Comparison of ENCODE assay signal across 24 cellular contexts in the genomic region with DNA sequence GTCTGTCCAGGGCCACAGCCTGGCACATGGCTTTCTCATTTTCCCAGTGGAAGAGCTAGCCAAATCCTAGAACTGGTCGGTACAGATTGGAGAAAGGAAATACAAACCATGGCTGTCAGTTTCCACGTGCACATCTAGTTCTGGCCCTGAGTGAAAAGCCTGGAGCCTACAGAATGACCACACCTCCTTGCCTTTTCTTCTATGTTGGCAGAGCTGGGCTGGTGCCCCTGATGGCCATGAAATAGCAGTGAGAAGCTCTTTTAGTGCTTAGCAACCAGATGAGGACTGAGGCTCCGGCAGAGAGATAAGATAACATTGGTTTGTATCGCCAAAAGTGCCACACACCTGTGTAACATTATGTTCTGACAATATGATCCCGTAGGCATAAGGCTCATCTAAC. TPM values are rescaled to one million over a fixed set of nuclear protein-coding genes. Genes with fewer than 3 reads are reported as not detected.
DNase-seq lines count a peak whose midpoint lies in the region; ATAC-seq, FAIRE-seq and TF ChIP-seq lines count a peak whose summit lies in the region.
"Had no signal": no experiment of that assay in that cellular context is flagged by ENCODE, and none has a peak within 500 bp of the region (broad histone marks: within the 10 kb centered on the region; RNA-seq: fewer than 3 reads in every experiment).

No MANE protein-coding gene starts in this region.

- DNase-seq in NCI-H2196 (lab: John Stamatoyannopoulos, UW; ENCODE audit: unreplicated experiment) (peak; percentile 46), NCI-H2196 treated with DMSO at 0.1 percent for 48 hours (lab: John Stamatoyannopoulos, UW; ENCODE audit: unreplicated experiment) (no peak), body of pancreas (peak in 2 of 4 donors; percentile 54 to 58), heart right ventricle (no peak), small intestine (peak; percentile 45), NCI-H1105 (lab: John Stamatoyannopoulos, UW) (no peak)
- DNase-seq: activated effector memory CD4-positive, alpha-beta T cell treated with anti-CD3 and anti-CD28 coated beads, Interleukin-2, amount 50 U/mL, for 16 hours; effector memory CD8-positive, alpha-beta T cell; H9; naive thymus-derived CD8-positive, alpha-beta T cell; NCI-H2081; posterior cingulate gyrus; stimulated activated CD4-positive, alpha-beta T cell treated with anti-CD3 and anti-CD28 coated beads, Interleukin-2, amount 100 ng/mL, for 48 hours; stomach; T-helper 2 cell had no signal

- TF ChIP-seq CTCF in body of pancreas (IDR thresholded peaks at IDR 0.05) (no peak), heart right ventricle (IDR thresholded peaks at IDR 0.05) (no peak)

- no peaks in the 10 kb centered on the region for H3K9me3 ChIP-seq in body of pancreas
- H3K9me3 ChIP-seq in heart right ventricle, result no peaks in the 10 kb centered on the region
- H3K9me3 ChIP-seq in small intestine (ENCODE audit: control insufficient read depth, low read depth), result no peaks in the 10 kb centered on the region
- H3K9me3 ChIP-seq: A549, SJSA1, stomach had no signal

- H3K27ac ChIP-seq in body of pancreas, result no peak overlapping the region
- H3K27ac ChIP-seq in heart right ventricle, result peak overlapping the region in 6 of 10 donors; percentile 5 to 69 (median 40)
- no peak overlapping the region for H3K27ac ChIP-seq in small intestine (ENCODE audit: low read depth in 1 of 2, low read length in 1 of 2)
- H3K27ac ChIP-seq: A549, SJSA1, VCaP had no signal

- no peaks in the 10 kb centered on the region for H3K27me3 ChIP-seq in body of pancreas
- no peaks in the 10 kb centered on the region for H3K27me3 ChIP-seq in heart right ventricle
- no peaks in the 10 kb centered on the region for H3K27me3 ChIP-seq in small intestine (ENCODE audit: control insufficient read depth in 2 of 2, insufficient read depth in 2 of 2, low read length in 2 of 2)
- H3K27me3 ChIP-seq: cardiac muscle cell, SJSA1, stomach had no signal

- no peak for FAIRE-seq in small intestine (lab: Jason Lieb, UNC)
- FAIRE-seq: A549, GM12891, islet of Langerhans, urothelium cell line had no signal

- TF ChIP-seq POLR2A in body of pancreas (IDR thresholded peaks at IDR 0.05), result no peak

- no peaks in the 10 kb centered on the region for H3K36me3 ChIP-seq in body of pancreas (replicated peaks in 1 of 2; ENCODE audit: insufficient read depth in 1 of 2, low read depth in 2 of 2)
- H3K36me3 ChIP-seq in heart right ventricle, result peaks cover 0 to 21% (median 8%) of the 10 kb centered on the region in 9 donors
- no peaks in the 10 kb centered on the region for H3K36me3 ChIP-seq in small intestine (ENCODE audit: control insufficient read depth in 2 of 2, insufficient read depth in 2 of 2, low read length in 2 of 2)
- H3K36me3 ChIP-seq: cardiac muscle cell, SJSA1 had no signal

- H3K4me3 ChIP-seq in body of pancreas, result no peak overlapping the region
- H3K4me3 ChIP-seq in heart right ventricle, result no peak overlapping the region
- no peak overlapping the region for H3K4me3 ChIP-seq in small intestine (ENCODE audit: low read depth in 1 of 2, low read length in 2 of 2)
- H3K4me3 ChIP-seq: A549, cardiac muscle cell, SJSA1, stomach had no signal

- intact Hi-C loops in body of pancreas (cut with DNase I), result no loop called here
- intact Hi-C loops in heart right ventricle (cut with DNase I), result no loop called here

- peak; percentile 33 for ATAC-seq in body of pancreas
- ATAC-seq in heart right ventricle, result peak in 6 of 8 donors; percentile 15 to 63 (median 48)
- ATAC-seq in HG02884 (IDR thresholded peaks at IDR 0.05; ENCODE audit: unreplicated experiment), result no peak
- ATAC-seq in HG02970 (IDR thresholded peaks at IDR 0.05; ENCODE audit: low FRiP score, unreplicated experiment), result no peak
- ATAC-seq: A549; effector memory CD8-positive, alpha-beta T cell; naive thymus-derived CD8-positive, alpha-beta T cell had no signal

- peaks cover 7% of the 10 kb centered on the region for H3K4me1 ChIP-seq in body of pancreas
- H3K4me1 ChIP-seq in heart right ventricle, result peaks cover 28 to 70% (median 56%) of the 10 kb centered on the region in 9 donors
- no peaks in the 10 kb centered on the region for H3K4me1 ChIP-seq in small intestine (ENCODE audit: control insufficient read depth in 2 of 2, insufficient read depth in 1 of 2, low read depth in 1 of 2, low read length in 1 of 2)

- 18 to 23% methylated on average over 5 of the region's 5 CpGs for WGBS in body of pancreas, 2 donors
- 40 to 46% methylated on average over 5 of the region's 5 CpGs for WGBS in heart right ventricle, 2 donors
- 15 to 58% (median 32%) methylated on average over 5 of the region's 5 CpGs for WGBS in small intestine, 3 donors

RNA-seq across cellular contexts. Expression of a gene that starts 39.7 kb away (rescaled TPM):
- total RNA-seq in body of pancreas, result 10 to 100 TPM; 12.5 to 15.2 TPM
- 10 to 100 TPM; 21.7 to 42.6 (median 28.6) TPM for total RNA-seq in heart right ventricle
- polyA plus RNA-seq in heart right ventricle, result 10 to 100 TPM; 17.3 to 19.3 TPM
- 10 to 100 TPM; 10.7 to 23.5 (median 13.2) TPM for polyA plus RNA-seq in small intestine

Comparison
In these comparisons a context has a peak if more than half of its experiments do, and no peak if none do; other contexts are left out.
1. DNase-seq: peak in NCI-H2196 (single experiment) and small intestine (single experiment); none in NCI-H2196 treated with DMSO at 0.1 percent for 48 hours (single experiment), heart right ventricle (0 of 2) and NCI-H1105 (single experiment).
2. ATAC-seq: peak in body of pancreas (single experiment) and heart right ventricle (6 of 8); none in HG02884 (single experiment) and HG02970 (single experiment).
3. H3K27ac ChIP-seq: peak in heart right ventricle (6 of 10); none in body of pancreas (0 of 4) and small intestine (0 of 2).